ENCODE assay signal across 10 cellular contexts in the genomic region with DNA sequence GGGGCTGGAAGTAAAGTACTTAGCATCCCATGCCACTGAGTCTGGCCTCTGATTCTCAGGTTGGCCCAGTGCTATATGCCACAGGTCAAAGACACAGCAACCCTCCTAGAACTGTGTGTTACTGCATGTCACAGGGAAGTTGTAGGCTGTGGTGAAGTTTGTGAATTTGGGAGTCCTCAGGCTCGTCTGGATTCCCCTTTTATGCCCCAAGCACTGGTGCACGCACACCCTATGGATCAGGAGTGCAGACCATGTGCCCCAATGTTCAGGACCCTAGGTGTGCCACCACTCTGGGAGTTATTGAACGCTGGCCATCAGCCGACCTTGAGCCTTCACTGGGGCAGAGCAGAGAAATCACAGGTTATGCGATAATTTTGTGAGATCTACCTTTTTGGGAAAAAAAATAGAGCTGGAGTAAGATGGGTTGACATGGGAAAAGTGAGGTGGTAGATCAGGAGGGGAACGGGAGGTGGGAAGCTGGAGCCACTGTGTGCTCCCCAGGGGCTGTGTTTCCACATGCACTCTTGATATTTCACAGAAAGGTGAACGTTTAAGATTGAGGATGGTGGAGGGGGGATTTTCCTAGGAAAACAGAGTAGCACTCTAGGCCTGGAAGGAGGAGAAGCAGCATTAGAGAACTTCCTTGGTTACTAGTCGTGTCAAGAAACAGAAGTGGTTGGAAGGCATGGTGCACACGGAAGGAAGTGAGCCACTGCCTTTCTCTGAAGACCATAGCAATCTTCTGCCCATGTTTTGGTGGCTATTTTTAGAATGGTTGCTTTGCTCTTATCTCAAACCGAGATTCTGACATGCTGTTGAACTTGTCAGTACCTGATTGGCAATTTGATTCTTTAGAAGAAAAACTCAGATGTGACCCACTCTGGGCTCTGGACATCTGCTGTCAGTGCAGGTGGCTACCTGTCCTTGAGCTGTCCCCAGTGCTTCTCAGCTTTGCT. TPM values are rescaled to one million over a fixed set of nuclear protein-coding genes. Genes with fewer than 3 reads are reported as not detected.
DNase-seq lines count a peak whose midpoint lies in the region; ATAC-seq, FAIRE-seq and TF ChIP-seq lines count a peak whose summit lies in the region.
"Had no signal": no experiment of that assay in that cellular context is flagged by ENCODE, and none has a peak within 500 bp of the region (broad histone marks: within the 10 kb centered on the region; RNA-seq: fewer than 3 reads in every experiment).

No MANE protein-coding gene starts in this region.

- TF ChIP-seq CTCF in GM13976 (IDR thresholded peaks at IDR 0.05; ENCODE audit: borderline replicate concordance, control extremely low read depth, extremely low read depth, insufficient read depth, missing control alignments) (no peak), GM20000 (IDR thresholded peaks at IDR 0.05; ENCODE audit: extremely low read depth, missing control alignments) (no peak), foreskin fibroblast (IDR thresholded peaks at IDR 0.05; ENCODE audit: low read depth, low read length) (no peak)

- in situ Hi-C loops in GM13976 (cut with MboI; ENCODE audit: low sequenced_read_pairs, unreplicated experiment): no loop called here

- FAIRE-seq in RCC 7860 (lab: Jason Lieb, UNC): no peak
- FAIRE-seq: pancreas had no signal

- H3K4me3 ChIP-seq in foreskin fibroblast (ENCODE audit: low read depth in 1 of 2, low read length in 2 of 2): no peak overlapping the region
- H3K4me3 ChIP-seq: pancreas had no signal

- DNase-seq in GM13976 (ENCODE audit: low spot score): peak; percentile 70
- peak; percentile 75 for DNase-seq in GM20000 (ENCODE audit: low spot score)
- no peak for DNase-seq in left ventricle myocardium superior
- DNase-seq in NCI-H1694 (lab: John Stamatoyannopoulos, UW): no peak
- no peak for DNase-seq in RCC 7860 (ENCODE audit: low spot score)
- no peak for DNase-seq in foreskin fibroblast
- no peak for DNase-seq in KG1 (lab: John Stamatoyannopoulos, UW)
- DNase-seq: SK-N-SH had no signal

- intact Hi-C loops in left ventricle myocardium superior (cut with micrococcal nuclease): no loop called here

- ATAC-seq in HG03439 (IDR thresholded peaks at IDR 0.05; ENCODE audit: unreplicated experiment) (peak; percentile 46), left ventricle myocardium superior (peak; percentile 41)

RNA-seq across cellular contexts. Expression of gene DUSP22, which starts 44.1 kb away (rescaled TPM):
- total RNA-seq in left ventricle myocardium superior: 50.4 TPM

RNA-seq across cellular contexts. Expression of gene IRF4, which starts 55.1 kb away (rescaled TPM):
- 0.32 TPM for total RNA-seq in left ventricle myocardium superior

Comparison
In these comparisons a context has a peak if more than half of its experiments do, and no peak if none do; other contexts are left out.
1. DNase-seq: peak in GM13976 (single experiment) and GM20000 (single experiment); none in left ventricle myocardium superior (single experiment), NCI-H1694 (single experiment), RCC 7860 (single experiment), foreskin fibroblast (0 of 2) and KG1 (single experiment).